8 cellular contexts compared by ENCODE assay signal in genomic region chr10:80218878-80219277, GRCh38. TPM values are rescaled to one million over a fixed set of nuclear protein-coding genes. Genes with fewer than 3 reads are reported as not detected.
DNase-seq lines count a peak whose midpoint lies in the region; ATAC-seq and TF ChIP-seq lines count a peak whose summit lies in the region.
"Not testable (repeated sequence)": the region's sequence is repeated elsewhere in the genome, so short reads cannot be mapped to it uniquely, and the experiment has no call there.

No MANE protein-coding gene starts in this region.

- not testable (repeated sequence) for H3K9me2 ChIP-seq in PC-3 (replicated peaks; ENCODE audit: low read length)

- H3K27me3 Mint-ChIP-seq in stimulated activated naive B cell treated with anti-CD40 and anti-IgM and Interleukin-4, amounts not matched to agents 10 μg/mL and 1 μg/mL and 100 μg/mL, for 72 hours = not testable (repeated sequence)

- not testable (repeated sequence) for H3K9ac ChIP-seq in PC-3 (ENCODE audit: low read length)

- not testable (repeated sequence) for BruUV-seq in PC-3 (replicated peaks; lab: Mats Ljungman, UMichigan)

- DNase-seq in PC-3 = peak; percentile 1
- DNase-seq in stimulated activated naive B cell treated with anti-CD40 and anti-IgM and Interleukin-4, amounts not matched to agents 10 μg/mL and 1 μg/mL and 100 μg/mL, for 72 hours = not testable (repeated sequence)

- H3K79me2 ChIP-seq in PC-3 (ENCODE audit: low read length) = not testable (repeated sequence)

- H3K4me2 ChIP-seq in PC-3 (ENCODE audit: low read length) = not testable (repeated sequence)

- H3K4me3 Mint-ChIP-seq in stimulated activated naive B cell treated with anti-CD40 and anti-IgM and Interleukin-4, amounts not matched to agents 10 μg/mL and 1 μg/mL and 100 μg/mL, for 72 hours = not testable (repeated sequence)

- not testable (repeated sequence) for H3K9me3 ChIP-seq in PC-3 (ENCODE audit: low read length)

- intact Hi-C loops in PC-3 (cut with micrococcal nuclease) = not testable (repeated sequence)

- H3K36me3 ChIP-seq in PC-3 (ENCODE audit: low read depth, low read length) = not testable (repeated sequence)

- H3K4me1 ChIP-seq in PC-3 (ENCODE audit: insufficient read depth, low read length) = not testable (repeated sequence)

- not testable (repeated sequence) for H3K27ac Mint-ChIP-seq in stimulated activated naive B cell treated with anti-CD40 and anti-IgM and Interleukin-4, amounts not matched to agents 10 μg/mL and 1 μg/mL and 100 μg/mL, for 72 hours

- H3K27me3 ChIP-seq in PC-3 (ENCODE audit: low read length) = not testable (repeated sequence)

- POLR2A ChIA-PET in PC-3 (lab: Charles Lee; ENCODE audit: unreplicated experiment) = not testable (repeated sequence)

- TF ChIP-seq CTCF in PC-3 (conservative IDR thresholded peaks at IDR 0.05; ENCODE audit: low read depth, low read length) = not testable (repeated sequence)

- H3K4me3 ChIP-seq in PC-3 (ENCODE audit: low read length) = not testable (repeated sequence)

- not testable (repeated sequence) for TF ChIP-seq POLR2A in GM18505 (IDR thresholded peaks at IDR 0.05; ENCODE audit: borderline replicate concordance, extremely low read depth, insufficient read depth, insufficient read length)

- not testable (repeated sequence) for H3K36me3 Mint-ChIP-seq in stimulated activated naive B cell treated with anti-CD40 and anti-IgM and Interleukin-4, amounts not matched to agents 10 μg/mL and 1 μg/mL and 100 μg/mL, for 72 hours

- H3F3A ChIP-seq in PC-3 (ENCODE audit: low read length, unreplicated experiment) = not testable (repeated sequence)

- H2AFZ ChIP-seq in PC-3 (ENCODE audit: low read length) = not testable (repeated sequence)

- not testable (repeated sequence) for H3K27ac ChIP-seq in PC-3 (ENCODE audit: low read length)

- not testable (repeated sequence) for H4K20me1 ChIP-seq in PC-3 (ENCODE audit: low read length)

- H3K9me3 Mint-ChIP-seq in stimulated activated naive B cell treated with anti-CD40 and anti-IgM and Interleukin-4, amounts not matched to agents 10 μg/mL and 1 μg/mL and 100 μg/mL, for 72 hours = not testable (repeated sequence)

- ATAC-seq in GM18505 (IDR thresholded peaks at IDR 0.05; ENCODE audit: unreplicated experiment) (peak; percentile 75), GM19025 (IDR thresholded peaks at IDR 0.05; ENCODE audit: low read depth, unreplicated experiment) (peak; percentile 87), GM21367 (IDR thresholded peaks at IDR 0.05; ENCODE audit: unreplicated experiment) (peak; percentile 82), HG02571 (IDR thresholded peaks at IDR 0.05; ENCODE audit: unreplicated experiment) (peak; percentile 76), HG02973 (IDR thresholded peaks at IDR 0.05; ENCODE audit: unreplicated experiment) (peak; percentile 98), HG03196 (IDR thresholded peaks at IDR 0.05; ENCODE audit: unreplicated experiment) (peak; percentile 84)
- ATAC-seq in PC-3 = not testable (repeated sequence)
- peak; percentile 66 to 86 for ATAC-seq in stimulated activated naive B cell treated with anti-CD40 and anti-IgM and Interleukin-4, amounts not matched to agents 10 μg/mL and 1 μg/mL and 100 μg/mL, for 72 hours (replicated peaks)

- CTCF ChIA-PET in PC-3 (lab: Charles Lee) = not testable (repeated sequence)

- not testable (repeated sequence) for H3K4me1 Mint-ChIP-seq in stimulated activated naive B cell treated with anti-CD40 and anti-IgM and Interleukin-4, amounts not matched to agents 10 μg/mL and 1 μg/mL and 100 μg/mL, for 72 hours

RNA-seq across cellular contexts. Expression of gene ANXA11, which starts 13.5 kb away (rescaled TPM):
- 434 and 520 TPM in 2 replicates for total RNA-seq in PC-3 (2014; rRNA removed)
